In the genomic region with DNA sequence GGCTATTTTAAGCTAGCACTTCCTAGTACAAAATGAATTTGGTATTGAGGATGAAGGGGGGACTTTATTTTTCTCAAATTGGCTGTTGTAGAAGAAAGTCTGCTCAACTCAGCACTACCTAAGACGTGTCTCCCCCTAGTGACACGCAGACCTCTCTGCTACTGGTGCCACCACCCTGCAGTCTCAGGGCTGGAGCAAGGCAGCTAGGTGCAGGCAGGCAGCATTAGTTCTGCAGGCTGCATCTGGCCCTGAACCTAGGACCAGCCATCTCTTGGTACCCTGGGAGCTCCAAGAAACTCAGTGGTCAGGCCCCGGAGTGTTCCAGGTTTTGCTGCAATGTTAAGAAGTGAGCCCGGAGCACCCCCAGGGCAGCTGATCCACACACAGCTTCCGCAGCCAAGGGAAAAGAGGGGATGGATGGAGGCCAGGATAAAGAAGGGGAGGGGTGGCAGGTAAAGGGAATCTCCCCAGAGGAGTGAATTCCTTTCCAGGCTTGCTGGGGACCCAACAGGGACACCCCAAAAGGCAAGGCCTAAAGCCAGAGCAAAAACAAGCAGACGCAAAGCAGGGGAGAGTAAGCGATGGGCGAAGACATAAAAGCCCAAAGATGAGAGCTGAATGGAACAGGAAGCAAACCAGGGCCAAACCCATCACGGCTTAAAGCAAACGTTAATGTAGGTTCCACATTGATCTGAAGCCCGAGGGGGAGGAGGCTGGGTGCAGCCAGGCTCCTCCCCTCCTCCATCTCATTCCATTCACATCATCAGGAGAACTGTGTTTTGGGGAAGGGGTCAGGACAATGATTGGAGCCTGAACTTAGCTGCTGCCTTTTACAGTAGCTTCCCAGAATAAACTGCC, we compare ENCODE assay signal across 8 cellular contexts.
A peak's percentile ranks its signal among the peaks of the same experiment; 100 is the strongest.
DNase-seq lines count a peak whose midpoint lies in the region; ATAC-seq, FAIRE-seq and TF ChIP-seq lines count a peak whose summit lies in the region.

No MANE protein-coding gene starts in this region.

- no peak for TF ChIP-seq POLR2A in upper lobe of left lung (IDR thresholded peaks at IDR 0.05)

- H2AFZ ChIP-seq in OCI-LY3 (ENCODE audit: low read depth, low read length) = no peak overlapping the region
- no peak overlapping the region for H2AFZ ChIP-seq in osteoblast (ENCODE audit: low read length)

- no peak overlapping the region for H3K9ac ChIP-seq in OCI-LY3 (ENCODE audit: low read length)

- H3K4me1 ChIP-seq in OCI-LY3 (ENCODE audit: low read length) (peaks cover 12% of the 10 kb centered on the region), osteoblast (ENCODE audit: insufficient read depth, low read length) (peaks cover 31% of the 10 kb centered on the region), upper lobe of left lung (peaks cover 13 to 26% (median 19%) of the 10 kb centered on the region in 4 donors)

- H3K27ac ChIP-seq in OCI-LY3 (ENCODE audit: low read length) = no peak overlapping the region
- H3K27ac ChIP-seq in osteoblast (ENCODE audit: low read depth, low read length) = peak overlapping the region; percentile 98
- peak overlapping the region in 1 of 4 donors; percentile 77 for H3K27ac ChIP-seq in upper lobe of left lung

- H3K36me3 ChIP-seq in OCI-LY3 (replicated peaks; ENCODE audit: low read depth, low read length) = no peaks in the 10 kb centered on the region
- H3K36me3 ChIP-seq in osteoblast (ENCODE audit: insufficient read depth, low read length) = no peaks in the 10 kb centered on the region
- no peaks in the 10 kb centered on the region for H3K36me3 ChIP-seq in upper lobe of left lung

- TF ChIP-seq EP300 in upper lobe of left lung (IDR thresholded peaks at IDR 0.05) = no peak

- peaks cover 19% of the 10 kb centered on the region; the same call in 1 of the 2 replicates for H4K20me1 ChIP-seq in OCI-LY3 (ENCODE audit: insufficient read depth, low read length)
- H4K20me1 ChIP-seq in osteoblast (ENCODE audit: insufficient read depth, low read length) = no peaks in the 10 kb centered on the region

- H3K9me3 ChIP-seq in OCI-LY3 (ENCODE audit: insufficient read depth, low read length) = no peaks in the 10 kb centered on the region
- no peaks in the 10 kb centered on the region for H3K9me3 ChIP-seq in osteoblast (ENCODE audit: low read depth, low read length)
- no peaks in the 10 kb centered on the region for H3K9me3 ChIP-seq in upper lobe of left lung

- no peak overlapping the region for H3K4me2 ChIP-seq in OCI-LY3 (ENCODE audit: low read length)
- H3K4me2 ChIP-seq in osteoblast (ENCODE audit: insufficient read depth, low read length) = no peak overlapping the region

- WGBS in upper lobe of left lung, 2 donors = 67 to 73% methylated on average over 10 to 11 of the region's 11 CpGs

- DNase-seq in COR-L47 (lab: John Stamatoyannopoulos, UW) (peak; percentile 37), GM19239 (ENCODE audit: insufficient read length, low spot score) (peak; percentile 28), osteoblast (ENCODE audit: insufficient read length, low spot score, missing footprints) (no peak), upper lobe of left lung (no peak), NCI-H774 (lab: John Stamatoyannopoulos, UW) (no peak)
- DNase-seq in stimulated activated CD4-positive, alpha-beta T cell treated with anti-CD3 and anti-CD28 coated beads, Interleukin-1b, Interleukin-23, amount 100 ng/mL, for 48 hours = no peak

- peaks cover 5% of the 10 kb centered on the region; the same call in 1 of the 2 replicates for H3K27me3 ChIP-seq in OCI-LY3 (ENCODE audit: low read depth, low read length)
- H3K27me3 ChIP-seq in osteoblast (ENCODE audit: insufficient read depth, low read length) = no peaks in the 10 kb centered on the region
- no peaks in the 10 kb centered on the region for H3K27me3 ChIP-seq in upper lobe of left lung

- H3K79me2 ChIP-seq in OCI-LY3 (ENCODE audit: low read length) = no peaks in the 10 kb centered on the region
- peaks cover 54% of the 10 kb centered on the region for H3K79me2 ChIP-seq in osteoblast (ENCODE audit: insufficient read depth, low read length)

- FAIRE-seq in GM19239 (lab: Jason Lieb, UNC) = no peak

- H3K4me3 ChIP-seq in OCI-LY3 (ENCODE audit: low read length) (no peak overlapping the region), osteoblast (ENCODE audit: insufficient read depth, low read length) (no peak overlapping the region), upper lobe of left lung (no peak overlapping the region)

- TF ChIP-seq CTCF in OCI-LY3 (IDR thresholded peaks at IDR 0.05; ENCODE audit: low read depth, low read length) (peak; percentile 66), osteoblast (IDR thresholded peaks at IDR 0.05; ENCODE audit: extremely low read depth, low read depth, low read length) (peak; percentile 57), upper lobe of left lung (IDR thresholded peaks at IDR 0.05) (peak in 2 of 6 experiments; percentile 10 to 16)

- peak; percentile 46 for ATAC-seq in esophagus mucosa
- no peak for ATAC-seq in upper lobe of left lung (ENCODE audit: low FRiP score in 2 of 2)

Comparison
In these comparisons a context has a peak if more than half of its experiments do, and no peak if none do; other contexts are left out.
1. DNase-seq: peak in COR-L47 (single experiment) and GM19239 (single experiment); none in osteoblast (single experiment), stimulated activated CD4-positive, alpha-beta T cell treated with anti-CD3 and anti-CD28 coated beads, Interleukin-1b, Interleukin-23, amount 100 ng/mL, for 48 hours (single experiment), upper lobe of left lung (0 of 2) and NCI-H774 (single experiment).